Comparison of ENCODE assay signal across 29 cellular contexts in genomic region chr5:146337264-146337904, GRCh38. TPM values are rescaled to one million over a fixed set of nuclear protein-coding genes. Genes with fewer than 3 reads are reported as not detected.
"Had no signal": no experiment of that assay in that cellular context is flagged by ENCODE, and none has a peak within 500 bp of the region (broad histone marks: within the 10 kb centered on the region; RNA-seq: fewer than 3 reads in every experiment).

No MANE protein-coding gene starts in this region.

- H3K4me2 ChIP-seq: smooth muscle cell had no signal

- DNase-seq: activated CD4-positive, alpha-beta memory T cell treated with anti-CD3 and anti-CD28 coated beads, Interleukin-2, amount 10 ng/mL, durations not matched to agents 7 days and 5 days; activated CD4-positive, alpha-beta T cell treated with anti-CD3 and anti-CD28 coated beads for 4 hours; activated CD8-positive, alpha-beta memory T cell treated with anti-CD3 and anti-CD28 coated beads, Interleukin-2, amount 50 U/mL, for 4 hours; activated gamma-delta T cell treated with Interleukin-2 at 50 U/mL for 16 hours; activated naive CD8-positive, alpha-beta T cell treated with anti-CD3 and anti-CD28 coated beads, Interleukin-2, amount 10 ng/mL, durations not matched to agents 7 days and 5 days; activated T-cell treated with anti-CD3 and anti-CD28 coated beads, Interleukin-2, amount 50 U/mL, for 72 hours; anterior cingulate cortex; effector memory CD4-positive, alpha-beta T cell; foreskin melanocyte; heart left ventricle; kidney; left ventricle myocardium inferior; natural killer cell; psoas muscle; right lobe of liver; stimulated activated CD4-positive, alpha-beta T cell treated with anti-CD3 and anti-CD28 coated beads, Interleukin-4, amount 100 ng/mL, for 4 hours; stimulated activated CD8-positive, alpha-beta memory T cell treated with anti-CD3 and anti-CD28 coated beads, Interleukin-4, amount 100 ng/mL, for 48 hours; trophoblast cell had no signal

- H3K27ac ChIP-seq: epithelial cell of prostate, heart left ventricle, left ventricle myocardium inferior, psoas muscle, right lobe of liver, suprapubic skin, VCaP had no signal

- H3K36me3 Mint-ChIP-seq: memory B cell had no signal

- H3K4me3 Mint-ChIP-seq: activated CD4-positive, alpha-beta memory T cell treated with anti-CD3 and anti-CD28 coated beads, Interleukin-2, amount 10 ng/mL, durations not matched to agents 7 days and 5 days; activated naive CD8-positive, alpha-beta T cell treated with anti-CD3 and anti-CD28 coated beads, Interleukin-2, amount 10 ng/mL, durations not matched to agents 7 days and 5 days; dendritic cell treated with granulocyte-macrophage colony-stimulating factor and Interleukin-4, amounts not matched to agents 40 ng/mL and 50 ng/mL, for 4 days; natural killer cell; stimulated activated naive CD8-positive, alpha-beta T cell treated with anti-CD3 and anti-CD28 coated beads, Interleukin-15, Interleukin-2, amounts not matched to agents 100 ng/mL and 50 ng/mL, for 24 hours had no signal

- H3K4me3 ChIP-seq: heart left ventricle, left ventricle myocardium inferior, psoas muscle, right lobe of liver, smooth muscle cell, suprapubic skin had no signal

- H3K9me3 Mint-ChIP-seq: activated CD4-positive, alpha-beta memory T cell treated with anti-CD3 and anti-CD28 coated beads, Interleukin-2, amount 10 ng/mL, durations not matched to agents 7 days and 5 days; activated T-cell treated with anti-CD3 and anti-CD28 coated beads, Interleukin-2, amount 50 U/mL, for 72 hours; dendritic cell treated with granulocyte-macrophage colony-stimulating factor and Interleukin-4, amounts not matched to agents 40 ng/mL and 50 ng/mL, for 4 days; memory B cell; natural killer cell had no signal

- ATAC-seq: activated T-cell treated with anti-CD3 and anti-CD28 coated beads, Interleukin-2, amount 50 U/mL, for 72 hours; heart left ventricle; natural killer cell; psoas muscle; right lobe of liver had no signal

- FAIRE-seq: bronchial epithelial cell, kidney had no signal

- H3K4me1 ChIP-seq: psoas muscle had no signal

- H3K36me3 ChIP-seq: heart left ventricle, left ventricle myocardium inferior, right lobe of liver, suprapubic skin had no signal

- H3K27ac Mint-ChIP-seq: activated naive CD8-positive, alpha-beta T cell treated with anti-CD3 and anti-CD28 coated beads, Interleukin-2, amount 10 ng/mL, durations not matched to agents 7 days and 5 days; dendritic cell treated with granulocyte-macrophage colony-stimulating factor and Interleukin-4, amounts not matched to agents 40 ng/mL and 50 ng/mL, for 4 days; memory B cell; natural killer cell; stimulated activated naive CD8-positive, alpha-beta T cell treated with anti-CD3 and anti-CD28 coated beads, Interleukin-15, Interleukin-2, amounts not matched to agents 100 ng/mL and 50 ng/mL, for 24 hours had no signal

- H3K4me1 Mint-ChIP-seq: natural killer cell had no signal

- H3K9me3 ChIP-seq: heart left ventricle, left ventricle myocardium inferior, psoas muscle, right lobe of liver, suprapubic skin had no signal

RNA-seq across cellular contexts. Expression of gene POU4F3, which starts 1.3 kb away (rescaled TPM):
- total RNA-seq: activated CD4-positive, alpha-beta memory T cell treated with anti-CD3 and anti-CD28 coated beads, Interleukin-2, amount 10 ng/mL, durations not matched to agents 7 days and 5 days; activated T-cell treated with anti-CD3 and anti-CD28 coated beads, Interleukin-2, amount 50 U/mL, for 72 hours; bronchial epithelial cell; cerebellum; fibroblast of lung; left ventricle myocardium inferior; psoas muscle; smooth muscle cell; T-helper 1 cell treated with Interleukin-12 subunit alpha and Interleukin-12 subunit beta and Interleukin-4 antibody, amounts not matched to agents 30 ng/mL and 1 ng/mL, for 36 hours had no signal
- polyA plus RNA-seq: fibroblast of lung, smooth muscle cell had no signal
